25 cellular contexts compared by ENCODE assay signal in the genomic region with DNA sequence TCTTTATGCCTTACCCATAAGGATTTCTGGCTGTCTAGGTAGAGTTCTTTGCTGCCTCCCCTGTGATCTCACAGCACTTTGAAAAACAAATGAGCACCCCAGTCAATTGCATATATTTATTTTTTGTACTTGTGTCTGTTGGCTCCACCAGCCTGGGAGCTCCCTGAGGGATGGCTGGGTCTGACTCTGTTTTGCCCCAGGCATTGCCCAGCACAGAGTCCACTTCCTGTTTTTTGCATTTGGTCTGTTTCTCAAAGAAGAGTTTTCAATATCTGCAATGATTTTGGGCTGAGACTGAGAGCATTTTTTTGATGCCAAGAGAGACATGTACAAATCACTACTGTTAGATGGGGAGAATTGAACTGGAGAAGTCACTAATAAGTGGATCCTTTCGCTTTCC.
DNase-seq lines count a peak whose midpoint lies in the region; ATAC-seq, FAIRE-seq and TF ChIP-seq lines count a peak whose summit lies in the region.
"Had no signal": no experiment of that assay in that cellular context is flagged by ENCODE, and none has a peak within 500 bp of the region (broad histone marks: within the 10 kb centered on the region; RNA-seq: fewer than 3 reads in every experiment).

No MANE protein-coding gene starts in this region.

- FAIRE-seq in GM12878 (lab: Jason Lieb, UNC) = no peak
- FAIRE-seq: A549, H1, HTR-8/SVneo had no signal

- no peak for TF ChIP-seq POLR2A in GM12878 (IDR thresholded peaks at IDR 0.05; ENCODE audit: low read depth, low read length)

- 0% methylated on average over 1 of the region's 1 CpG for WGBS in GM12878 (ENCODE audit: insufficient coverage, insufficient replicate concordance, low lambda C conversion rate, missing lambda C conversion rate)

- no TSS peak for BruUV-seq in GM12878 (replicated peaks; lab: Mats Ljungman, UMichigan)

- H3K27ac ChIP-seq in GM12878 (ENCODE audit: control insufficient read depth, insufficient read depth) = no peak overlapping the region
- peak overlapping the region; percentile 64 for H3K27ac ChIP-seq in tibial artery
- H3K27ac ChIP-seq: A549, C4-2B had no signal

- H3K27me3 ChIP-seq in GM12878 (replicated peaks in 1 of 2; ENCODE audit: control insufficient read depth in 2 of 2, insufficient read depth in 2 of 2, low read length in 1 of 2) (no peaks in the 10 kb centered on the region), tibial artery (no peaks in the 10 kb centered on the region), HAP-1 (ENCODE audit: low read depth) (peaks cover 13% of the 10 kb centered on the region)

- TF ChIP-seq CTCF in GM12878 (IDR thresholded peaks at IDR 0.05 in 2 of 3, conservative IDR thresholded peaks at IDR 0.05 in 1 of 3; ENCODE audit: control insufficient read depth in 2 of 3, extremely low read depth in 1 of 3, insufficient read depth in 1 of 3, low read depth in 3 of 3, low read length in 3 of 3) (no peak), tibial artery (IDR thresholded peaks at IDR 0.05) (no peak)

- CTCF ChIA-PET in GM12878 (lab: Yijun Ruan, JAX) = no interaction called here

- no peaks in the 10 kb centered on the region for H4K20me1 ChIP-seq in GM12878 (ENCODE audit: control insufficient read depth, insufficient read depth)

- H3K9me3 ChIP-seq in GM12878 (replicated peaks; ENCODE audit: control insufficient read depth, insufficient read depth, low read length) = no peaks in the 10 kb centered on the region
- H3K9me3 ChIP-seq in tibial artery = no peaks in the 10 kb centered on the region
- H3K9me3 ChIP-seq in HAP-1 = no peaks in the 10 kb centered on the region
- H3K9me3 ChIP-seq: A549, Caco-2 had no signal

- TF ChIP-seq EP300 in GM12878 (IDR thresholded peaks at IDR 0.05; ENCODE audit: borderline replicate concordance in 1 of 2, control insufficient read depth in 1 of 2, low read depth in 2 of 2, low read length in 2 of 2) = no peak

- H2AFZ ChIP-seq in GM12878 (ENCODE audit: control insufficient read depth, low read depth, low read length) = no peak overlapping the region

- no peaks in the 10 kb centered on the region for H3K4me1 ChIP-seq in GM12878 (ENCODE audit: control insufficient read depth, insufficient read depth, low read length)
- peaks cover 0 to 52% (median 31%) of the 10 kb centered on the region in 4 donors for H3K4me1 ChIP-seq in tibial artery
- H3K4me1 ChIP-seq in HAP-1 = peaks cover 6% of the 10 kb centered on the region; the same call in 1 of the 2 replicates

- no peak overlapping the region for H3K9ac ChIP-seq in GM12878 (ENCODE audit: control insufficient read depth, insufficient read depth, low read length)

- POLR2A ChIA-PET in GM12878 (lab: Charles Lee) = no interaction called here

- H3K4me2 ChIP-seq in GM12878 (ENCODE audit: control insufficient read depth, insufficient read depth) = no peak overlapping the region
- H3K4me2 ChIP-seq: A549 had no signal

- no peak for TF ChIP-seq RAD21 in GM12878 (IDR thresholded peaks at IDR 0.05; ENCODE audit: insufficient read depth, low read depth, low read length)

- H3K36me3 ChIP-seq in GM12878 (ENCODE audit: control insufficient read depth in 2 of 2, insufficient read depth in 2 of 2, low read length in 1 of 2) (no peaks in the 10 kb centered on the region), tibial artery (no peaks in the 10 kb centered on the region), HAP-1 (replicated peaks) (no peaks in the 10 kb centered on the region)

- DNase-seq in EL = peak; percentile 37
- peak; percentile 38 for DNase-seq in M059J (ENCODE audit: low read depth)
- no peak for DNase-seq in GM12878 (ENCODE audit: low read depth, low spot score)
- DNase-seq in tibial artery = peak; percentile 43 to 81
- DNase-seq in left lobe of liver (ENCODE audit: low spot score) = no peak
- DNase-seq in HAP-1 (ENCODE audit: low spot score in 2 of 2) = no peak
- DNase-seq: Caco-2; CD8-positive, alpha-beta T cell; DMS79; MM.1S; NCI-H1092 treated with DMSO at 0.1 percent for 48 hours; NCI-H1436; NCI-H187; NCI-H2081 treated with DMSO at 0.1 percent for 48 hours; NCI-H2171 treated with DMSO at 0.1 percent for 48 hours; NCI-H524; NCI-H774; PC-3; SHP77; T-cell had no signal

- SMC1A ChIA-PET in GM12878 (lab: Charles Lee; ENCODE audit: uncharacterized antibody, unreplicated experiment) = no interaction called here

- in situ Hi-C loops in GM12878 (cut with MboI) (no loop called here), HAP-1 (cut with MboI; ENCODE audit: low sequenced_read_pairs) (no loop called here)

- RAD21 ChIA-PET in GM12878 (lab: Charles Lee; ENCODE audit: unreplicated experiment) = no interaction called here

- no peaks in the 10 kb centered on the region for H3K79me2 ChIP-seq in GM12878 (ENCODE audit: control insufficient read depth, insufficient read depth, low read length)

- intact Hi-C loops in GM12878 (cut with micrococcal nuclease; ENCODE audit: unreplicated experiment) (no loop called here), tibial artery (cut with DNase I; ENCODE audit: low total_unique reads) (no loop called here)

- no peak overlapping the region for H3K4me3 ChIP-seq in GM12878
- no peak overlapping the region for H3K4me3 ChIP-seq in tibial artery
- no peak overlapping the region for H3K4me3 ChIP-seq in HAP-1
- H3K4me3 ChIP-seq: A549 had no signal

- ATAC-seq in GM12878 = no peak
- no peak for ATAC-seq in left lobe of liver
- ATAC-seq in GM21619 (IDR thresholded peaks at IDR 0.05; ENCODE audit: unreplicated experiment) = no peak
- ATAC-seq: A549; CD8-positive, alpha-beta T cell; PC-3; T-cell had no signal

TF ChIP-seq in GM12878, 131 proteins besides CTCF, POLR2A, EP300 and RAD21:
- TF ChIP-seq SPI1 (IDR thresholded peaks at IDR 0.05; ENCODE audit: borderline replicate concordance, insufficient read depth, low read depth, low read length) = peak; percentile 63; the same call in 1 of the 2 replicates
- TF ChIP-seq MXI1 (IDR thresholded peaks at IDR 0.05; ENCODE audit: low read depth, low read length) = no peak

Comparison
In these comparisons a context has a peak if more than half of its experiments do, and no peak if none do; other contexts are left out.
1. DNase-seq: peak in EL (single experiment), M059J (single experiment) and tibial artery (2 of 2); none in GM12878 (single experiment), left lobe of liver (single experiment) and HAP-1 (0 of 2).